11 cellular contexts compared by ENCODE assay signal in genomic region chr15:63905558-63906265, GRCh38.
DNase-seq lines count a peak whose midpoint lies in the region; ATAC-seq and TF ChIP-seq lines count a peak whose summit lies in the region.
"Had no signal": no experiment of that assay in that cellular context is flagged by ENCODE, and none has a peak within 500 bp of the region (broad histone marks: within the 10 kb centered on the region; RNA-seq: fewer than 3 reads in every experiment).

No MANE protein-coding gene starts in this region.

- H3K27me3 Mint-ChIP-seq in natural killer cell treated with Interleukin-12 subunit alpha and Interleukin-12 subunit beta and Interleukin-15 and Interleukin-18, amount 100 ng/mL, for 72 hours, result peaks cover 0 to 2% of the 10 kb centered on the region in 2 donors

- H3F3A ChIP-seq in PC-3 (ENCODE audit: low read length, unreplicated experiment), result no peaks in the 10 kb centered on the region

- no peaks in the 10 kb centered on the region for H3K9me3 ChIP-seq in PC-3 (ENCODE audit: low read length)

- intact Hi-C loops in PC-3 (cut with micrococcal nuclease), result no loop called here

- no peaks in the 10 kb centered on the region for H3K36me3 Mint-ChIP-seq in activated naive CD4-positive, alpha-beta T cell treated with anti-CD3 and anti-CD28 coated beads, Interleukin-2, amount 50 U/mL, for 72 hours
- H3K36me3 Mint-ChIP-seq in natural killer cell treated with Interleukin-12 subunit alpha and Interleukin-12 subunit beta and Interleukin-15 and Interleukin-18, amount 100 ng/mL, for 72 hours, result no peaks in the 10 kb centered on the region

- H3K9me3 Mint-ChIP-seq in activated naive CD4-positive, alpha-beta T cell treated with anti-CD3 and anti-CD28 coated beads, Interleukin-2, amount 50 U/mL, for 72 hours, result no peaks in the 10 kb centered on the region
- H3K9me3 Mint-ChIP-seq in natural killer cell treated with Interleukin-12 subunit alpha and Interleukin-12 subunit beta and Interleukin-15 and Interleukin-18, amount 100 ng/mL, for 72 hours, result no peaks in the 10 kb centered on the region

- DNase-seq in EH (ENCODE audit: low read depth) (peak; percentile 33), KBM-7 (peak; percentile 64), PC-3 (no peak), NCI-H2081 (lab: John Stamatoyannopoulos, UW) (no peak)
- DNase-seq in activated naive CD4-positive, alpha-beta T cell treated with anti-CD3 and anti-CD28 coated beads, Interleukin-2, amount 50 U/mL, for 72 hours (ENCODE audit: low spot score in 2 of 2), result no peak
- no peak for DNase-seq in natural killer cell treated with Interleukin-12 subunit alpha and Interleukin-12 subunit beta and Interleukin-15 and Interleukin-18, amount 100 ng/mL, for 72 hours (ENCODE audit: low spot score)
- DNase-seq in stimulated activated naive CD4-positive, alpha-beta T cell treated with Interleukin-2 at 50 U/mL for 16 hours (lab: John Stamatoyannopoulos, UW), result no peak
- DNase-seq: DMS79 treated with DMSO at 0.1 percent for 48 hours, mammary epithelial cell had no signal

- no peaks in the 10 kb centered on the region for H3K9me2 ChIP-seq in PC-3 (replicated peaks; ENCODE audit: low read length)

- H3K4me3 Mint-ChIP-seq in natural killer cell treated with Interleukin-12 subunit alpha and Interleukin-12 subunit beta and Interleukin-15 and Interleukin-18, amount 100 ng/mL, for 72 hours, result peak overlapping the region; percentile 74

- H3K4me2 ChIP-seq in PC-3 (ENCODE audit: low read length), result no peak overlapping the region

- H3K27me3 ChIP-seq in PC-3 (ENCODE audit: low read length), result no peaks in the 10 kb centered on the region

- peaks cover 39 to 47% of the 10 kb centered on the region in 2 donors for H3K4me1 Mint-ChIP-seq in natural killer cell treated with Interleukin-12 subunit alpha and Interleukin-12 subunit beta and Interleukin-15 and Interleukin-18, amount 100 ng/mL, for 72 hours (ENCODE audit: low read depth in 2 of 2)

- no TSS peak for BruUV-seq in PC-3 (replicated peaks; lab: Mats Ljungman, UMichigan)

- no peaks in the 10 kb centered on the region for H3K79me2 ChIP-seq in PC-3 (ENCODE audit: low read length)

- H2AFZ ChIP-seq in PC-3 (ENCODE audit: low read length), result no peak overlapping the region

- in situ Hi-C loops in KBM-7 (cut with MboI; ENCODE audit: low pct_unique_long_range_greater_than_20kb, low sequenced_read_pairs), result no loop called here

- H3K4me1 ChIP-seq in PC-3 (ENCODE audit: insufficient read depth, low read length), result peaks cover 12% of the 10 kb centered on the region

- ATAC-seq in activated naive CD4-positive, alpha-beta T cell treated with anti-CD3 and anti-CD28 coated beads, Interleukin-2, amount 50 U/mL, for 72 hours, result peak in 1 of 2 donors; percentile 44
- ATAC-seq in natural killer cell treated with Interleukin-12 subunit alpha and Interleukin-12 subunit beta and Interleukin-15 and Interleukin-18, amount 100 ng/mL, for 72 hours, result peak; percentile 84 to 91
- no peak for ATAC-seq in PC-3
- no peak for ATAC-seq in HG02870 (IDR thresholded peaks at IDR 0.05; ENCODE audit: unreplicated experiment)

- H3K27ac Mint-ChIP-seq in activated naive CD4-positive, alpha-beta T cell treated with anti-CD3 and anti-CD28 coated beads, Interleukin-2, amount 50 U/mL, for 72 hours, result peak overlapping the region; percentile 44 to 70
- peak overlapping the region; percentile 79 to 86 for H3K27ac Mint-ChIP-seq in natural killer cell treated with Interleukin-12 subunit alpha and Interleukin-12 subunit beta and Interleukin-15 and Interleukin-18, amount 100 ng/mL, for 72 hours

- TF ChIP-seq CTCF in PC-3 (conservative IDR thresholded peaks at IDR 0.05; ENCODE audit: low read depth, low read length), result no peak

- H3K27ac ChIP-seq in PC-3 (ENCODE audit: low read length), result no peak overlapping the region
- H3K27ac ChIP-seq: VCaP had no signal

- H4K20me1 ChIP-seq in PC-3 (ENCODE audit: low read length), result no peaks in the 10 kb centered on the region

- CTCF ChIA-PET in PC-3 (lab: Charles Lee), result no interaction called here

- H3K4me3 ChIP-seq in PC-3 (ENCODE audit: low read length), result no peak overlapping the region

- POLR2A ChIA-PET in PC-3 (lab: Charles Lee; ENCODE audit: unreplicated experiment), result no interaction called here

- H3K9ac ChIP-seq in PC-3 (ENCODE audit: low read length), result no peak overlapping the region

- H3K36me3 ChIP-seq in PC-3 (ENCODE audit: low read depth, low read length), result no peaks in the 10 kb centered on the region

Comparison
In these comparisons a context has a peak if more than half of its experiments do, and no peak if none do; other contexts are left out.
1. DNase-seq: peak in EH (single experiment) and KBM-7 (single experiment); none in activated naive CD4-positive, alpha-beta T cell treated with anti-CD3 and anti-CD28 coated beads, Interleukin-2, amount 50 U/mL, for 72 hours (0 of 2), natural killer cell treated with Interleukin-12 subunit alpha and Interleukin-12 subunit beta and Interleukin-15 and Interleukin-18, amount 100 ng/mL, for 72 hours (single experiment), PC-3 (single experiment), stimulated activated naive CD4-positive, alpha-beta T cell treated with Interleukin-2 at 50 U/mL for 16 hours (single experiment) and NCI-H2081 (0 of 2).
2. ATAC-seq: peak in natural killer cell treated with Interleukin-12 subunit alpha and Interleukin-12 subunit beta and Interleukin-15 and Interleukin-18, amount 100 ng/mL, for 72 hours (2 of 2); none in PC-3 (single experiment) and HG02870 (single experiment).